In the genomic region with DNA sequence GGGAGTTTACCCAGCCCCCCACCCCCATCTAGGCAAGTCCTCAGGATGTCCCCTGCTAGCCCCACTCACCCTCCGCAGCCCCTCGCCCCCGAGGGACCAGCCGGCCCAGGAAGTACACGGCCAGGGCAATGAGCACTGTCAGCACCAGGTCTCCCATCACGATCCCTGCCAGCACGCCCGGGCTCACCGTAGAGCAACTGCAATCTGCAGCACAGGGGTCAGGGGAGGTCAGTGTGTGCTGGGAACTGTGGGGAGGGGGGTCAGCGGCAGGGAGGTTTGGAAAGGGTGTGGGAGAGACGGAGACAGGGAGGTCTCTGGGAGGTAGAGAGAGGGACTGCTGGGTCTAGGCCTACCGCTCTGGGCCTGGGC, we compare ENCODE assay signal across 12 cellular contexts. TPM values are rescaled to one million over a fixed set of nuclear protein-coding genes. Genes with fewer than 3 reads are reported as not detected.
DNase-seq lines count a peak whose midpoint lies in the region; ATAC-seq and TF ChIP-seq lines count a peak whose summit lies in the region.
"Had no signal": no experiment of that assay in that cellular context is flagged by ENCODE, and none has a peak within 500 bp of the region (broad histone marks: within the 10 kb centered on the region; RNA-seq: fewer than 3 reads in every experiment).

No MANE protein-coding gene starts in this region.

- H3K4me1 Mint-ChIP-seq in CD14-positive monocyte (peaks cover 77% of the 10 kb centered on the region), IgD-negative memory B cell (peaks cover 35 to 49% (median 41%) of the 10 kb centered on the region in 3 donors)

- ATAC-seq in HG03135 (IDR thresholded peaks at IDR 0.05; ENCODE audit: unreplicated experiment) (no peak), GM21717 (IDR thresholded peaks at IDR 0.05; ENCODE audit: unreplicated experiment) (no peak)

- H3K36me3 Mint-ChIP-seq in CD14-positive monocyte (peaks cover 33 to 41% of the 10 kb centered on the region in 2 donors), IgD-negative memory B cell (no peaks in the 10 kb centered on the region)

- no peak for DNase-seq in CD14-positive monocyte (ENCODE audit: low spot score)
- no peak for DNase-seq in islet precursor cell
- DNase-seq: activated naive CD4-positive, alpha-beta T cell treated with Interleukin-2 at 50 U/mL for 16 hours; COR-L47; NCI-H2171 treated with DMSO at 0.1 percent for 48 hours; occipital lobe; stimulated activated CD4-positive, alpha-beta T cell treated with anti-CD3 and anti-CD28 coated beads, Interleukin-2, amount 100 ng/mL, for 24 hours had no signal

- H3K27me3 ChIP-seq in layer of hippocampus (ENCODE audit: control insufficient read depth, insufficient read depth, low read length) (no peaks in the 10 kb centered on the region), rectal smooth muscle tissue (ENCODE audit: control insufficient read depth, insufficient read depth, low read length) (no peaks in the 10 kb centered on the region)

- H3K4me3 ChIP-seq in rectal smooth muscle tissue (ENCODE audit: low read length) = peak overlapping the region; percentile 32

- H3K4me1 ChIP-seq in rectal smooth muscle tissue (ENCODE audit: control insufficient read depth, insufficient read depth, low read length) = no peaks in the 10 kb centered on the region

- H3K27ac ChIP-seq in layer of hippocampus (ENCODE audit: low read depth, low read length) = peak overlapping the region; percentile 66
- H3K27ac ChIP-seq in rectal smooth muscle tissue (ENCODE audit: low read depth, low read length) = peak overlapping the region; percentile 28

- intact Hi-C loops in CD14-positive monocyte (cut with micrococcal nuclease) = loop anchor here in 1 of 2 donors (10.0 kb wide), 4 partner anchors 147 to 463 kb away; a partner anchor contains a TSS

- peaks cover 0 to 2% (median 0%) of the 10 kb centered on the region in 7 donors for H3K9me3 Mint-ChIP-seq in CD14-positive monocyte
- no peaks in the 10 kb centered on the region for H3K9me3 Mint-ChIP-seq in IgD-negative memory B cell

- H3K4me3 Mint-ChIP-seq in CD14-positive monocyte (peak overlapping the region; percentile 95 to 97), IgD-negative memory B cell (peak overlapping the region in 2 of 4 donors; percentile 42 to 81)

- peaks cover 0 to 9% (median 0%) of the 10 kb centered on the region in 3 donors for H3K27me3 Mint-ChIP-seq in CD14-positive monocyte (ENCODE audit: low read depth in 3 of 3)
- H3K27me3 Mint-ChIP-seq in IgD-negative memory B cell = no peaks in the 10 kb centered on the region

- H3K9ac ChIP-seq in rectal smooth muscle tissue (ENCODE audit: low read length) = no peak overlapping the region

- no peak for TF ChIP-seq CTCF in CD14-positive monocyte (IDR thresholded peaks at IDR 0.05)

- H3K27ac Mint-ChIP-seq in CD14-positive monocyte (peak overlapping the region; percentile 96 to 100 (median 100)), IgD-negative memory B cell (peak overlapping the region; percentile 85 to 99 (median 97))

- no peaks in the 10 kb centered on the region for H3K36me3 ChIP-seq in rectal smooth muscle tissue (ENCODE audit: control insufficient read depth, insufficient read depth, low read length)

RNA-seq across cellular contexts. Expression of a gene that starts 0.7 kb away (rescaled TPM):
- polyA plus RNA-seq in CD14-positive monocyte (1,000 to 10,000 TPM; 5,182 to 6,141 TPM), IgD-negative memory B cell (13.7 TPM)

RNA-seq across cellular contexts. Expression of a gene that starts 5.0 kb away (rescaled TPM):
- polyA plus RNA-seq in CD14-positive monocyte (100 to 1,000 TPM; 594 to 829 TPM), IgD-negative memory B cell (118 TPM)

RNA-seq across cellular contexts. Expression of a gene that starts 7.0 kb away (rescaled TPM):
- polyA plus RNA-seq in CD14-positive monocyte (1 to 10 TPM; 6.4 to 9.3 TPM), IgD-negative memory B cell (28.6 TPM)

RNA-seq across cellular contexts. Expression of a gene that starts 28.8 kb away (rescaled TPM):
- polyA plus RNA-seq in CD14-positive monocyte (not detected), IgD-negative memory B cell (0.15 TPM)

RNA-seq across cellular contexts. Expression of a gene that starts 39.0 kb away (rescaled TPM):
- polyA plus RNA-seq in CD14-positive monocyte = not detected
- polyA plus RNA-seq in IgD-negative memory B cell = not detected

Comparison
In these comparisons a context has a peak if more than half of its experiments do, and no peak if none do; other contexts are left out.
1. RNA of a gene that starts 0.7 kb away (polyA plus RNA-seq): 5,182 to 6,141 TPM in CD14-positive monocyte; 13.7 TPM in IgD-negative memory B cell (single experiment); every median in the first group is over 100 times any median in the second.